In the genomic region with DNA sequence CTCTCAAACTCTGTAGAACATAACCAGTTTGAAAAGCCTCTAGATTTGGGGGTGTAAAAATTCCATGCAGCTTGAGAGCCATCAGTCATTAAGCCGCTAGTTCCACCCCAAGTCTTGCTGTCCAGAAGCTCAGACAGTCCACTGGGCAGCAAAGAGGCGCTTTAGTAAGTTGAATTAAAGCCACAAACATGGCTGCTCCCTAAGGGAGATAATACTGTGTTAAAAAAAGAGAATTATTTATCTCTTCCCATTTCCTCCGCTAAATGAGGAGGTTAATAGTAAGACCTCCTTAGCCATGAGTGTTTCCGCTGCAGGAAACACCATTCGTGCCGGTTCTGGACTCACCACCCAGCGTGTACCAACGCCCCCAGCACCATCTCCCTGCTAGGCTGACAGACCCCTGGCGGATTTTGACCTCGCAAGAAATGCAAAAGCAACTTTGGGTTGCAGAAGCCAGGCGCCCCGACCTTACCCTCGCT, we compare ENCODE assay signal across 8 cellular contexts. TPM values are rescaled to one million over a fixed set of nuclear protein-coding genes. Genes with fewer than 3 reads are reported as not detected.
A peak's percentile ranks its signal among the peaks of the same experiment; 100 is the strongest.
DNase-seq lines count a peak whose midpoint lies in the region; ATAC-seq and TF ChIP-seq lines count a peak whose summit lies in the region.

No MANE protein-coding gene starts in this region.

- peaks cover 24 to 60% (median 53%) of the 10 kb centered on the region in 7 donors for H3K4me1 Mint-ChIP-seq in naive thymus-derived CD4-positive, alpha-beta T cell

- POLR2A ChIA-PET in naive thymus-derived CD4-positive, alpha-beta T cell (lab: Charles Lee) = interaction anchor here (0.6 to 4.7 kb wide), 16 partner anchors 10 to 1765 kb away, joined by 3 to 34 read pairs (median 3); a partner anchor contains a TSS

- no peaks in the 10 kb centered on the region for H3K36me3 ChIP-seq in esophagus (ENCODE audit: control insufficient read depth in 2 of 2, insufficient read depth in 2 of 2, low read length in 1 of 2)
- no peaks in the 10 kb centered on the region for H3K36me3 ChIP-seq in naive thymus-derived CD4-positive, alpha-beta T cell (ENCODE audit: control insufficient read depth in 2 of 3, insufficient read depth in 3 of 3, low read length in 3 of 3)

- CTCF ChIA-PET in naive thymus-derived CD4-positive, alpha-beta T cell (lab: Charles Lee) = interaction anchor here (0.6 to 2.9 kb wide), 8 partner anchors 11 to 521 kb away, joined by 3 to 17 read pairs (median 4); a partner anchor contains a TSS

- 1% methylated on average over 13 of the region's 13 CpGs for WGBS in esophagus, 2 donors

- H3K4me3 ChIP-seq in esophagus (ENCODE audit: low read depth in 1 of 2, low read length in 2 of 2) = peak overlapping the region; percentile 74 to 83
- H3K4me3 ChIP-seq in naive thymus-derived CD4-positive, alpha-beta T cell (ENCODE audit: low read length) = peak overlapping the region; percentile 92

- no peaks in the 10 kb centered on the region for H3K27me3 Mint-ChIP-seq in naive thymus-derived CD4-positive, alpha-beta T cell

- H3K9me3 Mint-ChIP-seq in naive thymus-derived CD4-positive, alpha-beta T cell = no peaks in the 10 kb centered on the region

- ATAC-seq in GM19025 (IDR thresholded peaks at IDR 0.05; ENCODE audit: low read depth, unreplicated experiment) (peak; percentile 18), HG03159 (IDR thresholded peaks at IDR 0.05; ENCODE audit: unreplicated experiment) (peak; percentile 29), SK-N-SH treated with all-trans-retinoic acid at 6 μM for 48 hours (peak; percentile 80)
- peak; percentile 0 for ATAC-seq in naive thymus-derived CD4-positive, alpha-beta T cell

- peaks cover 0 to 2% of the 10 kb centered on the region in 2 donors for H3K4me1 ChIP-seq in esophagus (ENCODE audit: control insufficient read depth in 2 of 2, insufficient read depth in 2 of 2, low read length in 1 of 2)
- peaks cover 24 to 29% of the 10 kb centered on the region in 2 donors for H3K4me1 ChIP-seq in naive thymus-derived CD4-positive, alpha-beta T cell (ENCODE audit: control insufficient read depth in 2 of 2, insufficient read depth in 2 of 2, low read length in 2 of 2)

- H3K27ac Mint-ChIP-seq in naive thymus-derived CD4-positive, alpha-beta T cell = peak overlapping the region; percentile 88 to 97 (median 96)

- H3K9me3 ChIP-seq in esophagus (ENCODE audit: control insufficient read depth in 2 of 2, insufficient read depth in 1 of 2, low read depth in 1 of 2, low read length in 1 of 2) = no peaks in the 10 kb centered on the region
- no peaks in the 10 kb centered on the region for H3K9me3 ChIP-seq in naive thymus-derived CD4-positive, alpha-beta T cell (ENCODE audit: control insufficient read depth in 2 of 3, low read length in 3 of 3)

- peak overlapping the region; percentile 80 to 97 (median 94) for H3K4me3 Mint-ChIP-seq in naive thymus-derived CD4-positive, alpha-beta T cell

- H3K36me3 Mint-ChIP-seq in naive thymus-derived CD4-positive, alpha-beta T cell = peaks cover 0 to 16% (median 10%) of the 10 kb centered on the region in 5 donors

- peak overlapping the region; percentile 90 to 95 for H3K27ac ChIP-seq in esophagus (ENCODE audit: low read depth in 2 of 2, low read length in 1 of 2)
- peak overlapping the region; percentile 84 for H3K27ac ChIP-seq in naive thymus-derived CD4-positive, alpha-beta T cell (ENCODE audit: low read depth, low read length)

- H3K27me3 ChIP-seq in esophagus (ENCODE audit: control insufficient read depth in 1 of 2, insufficient read depth in 2 of 2, low read length in 2 of 2) = no peaks in the 10 kb centered on the region
- no peaks in the 10 kb centered on the region for H3K27me3 ChIP-seq in naive thymus-derived CD4-positive, alpha-beta T cell (ENCODE audit: control insufficient read depth in 2 of 2, insufficient read depth in 2 of 2, low read length in 2 of 2)

- DNase-seq in COLO829 (ENCODE audit: low spot score) = peak; percentile 20
- no peak for DNase-seq in naive thymus-derived CD4-positive, alpha-beta T cell
- DNase-seq in OCI-M2 (lab: John Stamatoyannopoulos, UW; ENCODE audit: unreplicated experiment) = no peak
- no peak for DNase-seq in KG1 (lab: John Stamatoyannopoulos, UW)

- intact Hi-C loops in naive thymus-derived CD4-positive, alpha-beta T cell (cut with micrococcal nuclease) = loop anchor here (1.0 to 10.0 kb wide), 16 partner anchors 9 to 1961 kb away; a partner anchor contains a TSS

TF ChIP-seq in SK-N-SH treated with all-trans-retinoic acid at 6 μM for 48 hours, 23 proteins besides CTCF, POLR2A, EP300 and RAD21:
- TF ChIP-seq, protein P1, sequence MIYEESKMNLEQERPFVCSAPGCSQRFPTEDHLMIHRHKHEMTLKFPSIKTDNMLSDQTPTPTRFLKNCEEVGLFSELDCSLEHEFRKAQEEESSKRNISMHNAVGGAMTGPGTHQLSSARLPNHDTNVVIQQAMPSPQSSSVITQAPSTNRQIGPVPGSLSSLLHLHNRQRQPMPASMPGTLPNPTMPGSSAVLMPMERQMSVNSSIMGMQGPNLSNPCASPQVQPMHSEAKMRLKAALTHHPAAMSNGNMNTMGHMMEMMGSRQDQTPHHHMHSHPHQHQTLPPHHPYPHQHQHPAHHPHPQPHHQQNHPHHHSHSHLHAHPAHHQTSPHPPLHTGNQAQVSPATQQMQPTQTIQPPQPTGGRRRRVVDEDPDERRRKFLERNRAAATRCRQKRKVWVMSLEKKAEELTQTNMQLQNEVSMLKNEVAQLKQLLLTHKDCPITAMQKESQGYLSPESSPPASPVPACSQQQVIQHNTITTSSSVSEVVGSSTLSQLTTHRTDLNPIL (CRISPR knock-in tag; IDR thresholded peaks at IDR 0.05; ENCODE audit: low read depth) = no peak
- TF ChIP-seq, protein P2, sequence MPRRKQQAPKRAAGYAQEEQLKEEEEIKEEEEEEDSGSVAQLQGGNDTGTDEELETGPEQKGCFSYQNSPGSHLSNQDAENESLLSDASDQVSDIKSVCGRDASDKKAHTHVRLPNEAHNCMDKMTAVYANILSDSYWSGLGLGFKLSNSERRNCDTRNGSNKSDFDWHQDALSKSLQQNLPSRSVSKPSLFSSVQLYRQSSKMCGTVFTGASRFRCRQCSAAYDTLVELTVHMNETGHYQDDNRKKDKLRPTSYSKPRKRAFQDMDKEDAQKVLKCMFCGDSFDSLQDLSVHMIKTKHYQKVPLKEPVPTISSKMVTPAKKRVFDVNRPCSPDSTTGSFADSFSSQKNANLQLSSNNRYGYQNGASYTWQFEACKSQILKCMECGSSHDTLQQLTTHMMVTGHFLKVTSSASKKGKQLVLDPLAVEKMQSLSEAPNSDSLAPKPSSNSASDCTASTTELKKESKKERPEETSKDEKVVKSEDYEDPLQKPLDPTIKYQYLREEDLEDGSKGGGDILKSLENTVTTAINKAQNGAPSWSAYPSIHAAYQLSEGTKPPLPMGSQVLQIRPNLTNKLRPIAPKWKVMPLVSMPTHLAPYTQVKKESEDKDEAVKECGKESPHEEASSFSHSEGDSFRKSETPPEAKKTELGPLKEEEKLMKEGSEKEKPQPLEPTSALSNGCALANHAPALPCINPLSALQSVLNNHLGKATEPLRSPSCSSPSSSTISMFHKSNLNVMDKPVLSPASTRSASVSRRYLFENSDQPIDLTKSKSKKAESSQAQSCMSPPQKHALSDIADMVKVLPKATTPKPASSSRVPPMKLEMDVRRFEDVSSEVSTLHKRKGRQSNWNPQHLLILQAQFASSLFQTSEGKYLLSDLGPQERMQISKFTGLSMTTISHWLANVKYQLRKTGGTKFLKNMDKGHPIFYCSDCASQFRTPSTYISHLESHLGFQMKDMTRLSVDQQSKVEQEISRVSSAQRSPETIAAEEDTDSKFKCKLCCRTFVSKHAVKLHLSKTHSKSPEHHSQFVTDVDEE (CRISPR knock-in tag; IDR thresholded peaks at IDR 0.05) = no peak
- TF ChIP-seq, protein P3, sequence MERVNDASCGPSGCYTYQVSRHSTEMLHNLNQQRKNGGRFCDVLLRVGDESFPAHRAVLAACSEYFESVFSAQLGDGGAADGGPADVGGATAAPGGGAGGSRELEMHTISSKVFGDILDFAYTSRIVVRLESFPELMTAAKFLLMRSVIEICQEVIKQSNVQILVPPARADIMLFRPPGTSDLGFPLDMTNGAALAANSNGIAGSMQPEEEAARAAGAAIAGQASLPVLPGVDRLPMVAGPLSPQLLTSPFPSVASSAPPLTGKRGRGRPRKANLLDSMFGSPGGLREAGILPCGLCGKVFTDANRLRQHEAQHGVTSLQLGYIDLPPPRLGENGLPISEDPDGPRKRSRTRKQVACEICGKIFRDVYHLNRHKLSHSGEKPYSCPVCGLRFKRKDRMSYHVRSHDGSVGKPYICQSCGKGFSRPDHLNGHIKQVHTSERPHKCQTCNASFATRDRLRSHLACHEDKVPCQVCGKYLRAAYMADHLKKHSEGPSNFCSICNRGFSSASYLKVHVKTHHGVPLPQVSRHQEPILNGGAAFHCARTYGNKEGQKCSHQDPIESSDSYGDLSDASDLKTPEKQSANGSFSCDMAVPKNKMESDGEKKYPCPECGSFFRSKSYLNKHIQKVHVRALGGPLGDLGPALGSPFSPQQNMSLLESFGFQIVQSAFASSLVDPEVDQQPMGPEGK (CRISPR knock-in tag; IDR thresholded peaks at IDR 0.05; ENCODE audit: borderline replicate concordance) = no peak
- TF ChIP-seq TCF4 (CRISPR knock-in tag; IDR thresholded peaks at IDR 0.05; ENCODE audit: borderline replicate concordance) = no peak

RNA-seq across cellular contexts. Expression of a gene that starts 0.5 kb away (rescaled TPM):
- polyA plus RNA-seq in esophagus = 10 to 100 TPM; 15.9 to 43.3 TPM
- total RNA-seq in naive thymus-derived CD4-positive, alpha-beta T cell = 10 to 100 TPM; 24.4 to 57.3 (median 28.5) TPM
- polyA plus RNA-seq in naive thymus-derived CD4-positive, alpha-beta T cell = 10 to 100 TPM; 56.3 to 61.7 TPM

RNA-seq across cellular contexts. Expression of a gene that starts 8.7 kb away (rescaled TPM):
- 10 to 100 TPM; 25.3 to 31.8 TPM for polyA plus RNA-seq in esophagus
- total RNA-seq in naive thymus-derived CD4-positive, alpha-beta T cell = 10 to 100 TPM; 42.4 to 93.5 (median 72.9) TPM
- 10 to 100 TPM; 12.0 to 16.4 TPM for polyA plus RNA-seq in naive thymus-derived CD4-positive, alpha-beta T cell

Comparison
In these comparisons a context has a peak if more than half of its experiments do, and no peak if none do; other contexts are left out.
1. ATAC-seq: peak in every context shown above with its lines; median percentile 80 in SK-N-SH treated with all-trans-retinoic acid at 6 μM for 48 hours; 29 in HG03159; 18 in GM19025; 0 in naive thymus-derived CD4-positive, alpha-beta T cell.